ENCODE assay signal across 20 cellular contexts in genomic region chr10:62155054-62155453, GRCh38.
A peak's percentile ranks its signal among the peaks of the same experiment; 100 is the strongest.
DNase-seq lines count a peak whose midpoint lies in the region; ATAC-seq and TF ChIP-seq lines count a peak whose summit lies in the region.
"Had no signal": no experiment of that assay in that cellular context is flagged by ENCODE, and none has a peak within 500 bp of the region (broad histone marks: within the 10 kb centered on the region; RNA-seq: fewer than 3 reads in every experiment).

No MANE protein-coding gene starts in this region.

- no CpG with 5 or more reads among the region's 1 CpG for WGBS in IMR-90 (ENCODE audit: extremely low coverage in 2 of 2, insufficient read length in 1 of 2), 2 experiments

- no peaks in the 10 kb centered on the region for H3K79me1 ChIP-seq in IMR-90 (ENCODE audit: low read depth in 1 of 2, low read length in 2 of 2)

- no peak for TF ChIP-seq CTCF in IMR-90 (conservative IDR thresholded peaks at IDR 0.05; ENCODE audit: low read depth, low read length)
- no peak for TF ChIP-seq CTCF in left lung (IDR thresholded peaks at IDR 0.05)
- no peak for TF ChIP-seq CTCF in upper lobe of right lung (IDR thresholded peaks at IDR 0.05)

- H3K27me3 ChIP-seq in IMR-90 (ENCODE audit: control insufficient read depth, insufficient read depth, low read length): no peaks in the 10 kb centered on the region
- H3K27me3 ChIP-seq in left lung: no peaks in the 10 kb centered on the region
- H3K27me3 ChIP-seq in upper lobe of right lung: no peaks in the 10 kb centered on the region
- H3K27me3 ChIP-seq: BLaER1 had no signal

- H3K27ac ChIP-seq in IMR-90 (ENCODE audit: insufficient read depth, low read length) (no peak overlapping the region), left lung (no peak overlapping the region), upper lobe of right lung (no peak overlapping the region)
- H3K27ac ChIP-seq: 22Rv1, BLaER1, C4-2B had no signal

- H3K4me1 ChIP-seq in IMR-90 (ENCODE audit: control insufficient read depth, insufficient read depth, low read length): peaks cover 5% of the 10 kb centered on the region
- peaks cover 4 to 13% of the 10 kb centered on the region in 2 donors for H3K4me1 ChIP-seq in left lung
- H3K4me1 ChIP-seq in upper lobe of right lung: no peaks in the 10 kb centered on the region
- H3K4me1 ChIP-seq: BLaER1, Caco-2 had no signal

- peaks cover 13% of the 10 kb centered on the region for H3K9me3 Mint-ChIP-seq in activated CD4-positive, alpha-beta T cell treated with anti-CD3 and anti-CD28 coated beads for 36 hours (ENCODE audit: low read depth)
- H3K9me3 Mint-ChIP-seq: CD8-positive, alpha-beta T cell; GM23338; H9 had no signal

- no TSS peak for BruUV-seq in IMR-90 (replicated peaks; lab: Mats Ljungman, UMichigan)

- no peak overlapping the region for H4K91ac ChIP-seq in IMR-90 (ENCODE audit: insufficient read depth, low read depth, low read length)

- no peak overlapping the region for H3K18ac ChIP-seq in IMR-90 (ENCODE audit: low read depth, low read length)

- H2BK15ac ChIP-seq in IMR-90 (ENCODE audit: low read depth, low read length): peak overlapping the region; percentile 15; the same call in 1 of the 3 replicates

- H3K36me3 Mint-ChIP-seq in activated CD4-positive, alpha-beta T cell treated with anti-CD3 and anti-CD28 coated beads for 36 hours (ENCODE audit: low read depth): peaks cover 3% of the 10 kb centered on the region
- H3K36me3 Mint-ChIP-seq: CD8-positive, alpha-beta T cell had no signal

- no peak overlapping the region for H3K4me3 Mint-ChIP-seq in activated CD4-positive, alpha-beta T cell treated with anti-CD3 and anti-CD28 coated beads for 36 hours
- H3K4me3 Mint-ChIP-seq: B cell; CD4-positive, CD25-positive, alpha-beta regulatory T cell; CD8-positive, alpha-beta T cell; GM23338; H9 had no signal

- no peak overlapping the region for H2BK5ac ChIP-seq in IMR-90 (ENCODE audit: low read depth, low read length, poor library complexity, severe bottlenecking)

- H2AFZ ChIP-seq in IMR-90 (replicated peaks; ENCODE audit: low read length, poor library complexity): peak overlapping the region; percentile 38
- H2AFZ ChIP-seq: GM23338 had no signal

- TF ChIP-seq POLR2A in IMR-90 (IDR thresholded peaks at IDR 0.05; ENCODE audit: low read depth, low read length): no peak

- DNase-seq in DMS53 (lab: John Stamatoyannopoulos, UW): peak; percentile 14
- DNase-seq in DMS53 treated with DMSO at 0.1 percent for 48 hours (lab: John Stamatoyannopoulos, UW; ENCODE audit: unreplicated experiment): no peak
- DNase-seq in IMR-90: no peak
- no peak for DNase-seq in left lung
- DNase-seq in upper lobe of right lung: no peak
- no peak for DNase-seq in activated CD4-positive, alpha-beta T cell treated with anti-CD3 and anti-CD28 coated beads for 36 hours
- no peak for DNase-seq in activated CD4-positive, CD25-positive, alpha-beta regulatory T cell treated with anti-CD3 and anti-CD28 coated beads, Interleukin-2, amount 50 U/mL, for 72 hours
- DNase-seq: Caco-2; CD4-positive, CD25-positive, alpha-beta regulatory T cell; CD8-positive, alpha-beta T cell; DMS153; DMS79 treated with DMSO at 0.1 percent for 48 hours; GF-D8; H9 had no signal

- H3K4me1 Mint-ChIP-seq in activated CD4-positive, alpha-beta T cell treated with anti-CD3 and anti-CD28 coated beads for 36 hours: peaks cover 2% of the 10 kb centered on the region
- H3K4me1 Mint-ChIP-seq: GM23338, H9 had no signal

- H3K23ac ChIP-seq in IMR-90 (ENCODE audit: low read depth, low read length): no peak overlapping the region

- no peak overlapping the region for H2BK20ac ChIP-seq in IMR-90 (ENCODE audit: low read depth, low read length)

- no peak overlapping the region for H3K27ac Mint-ChIP-seq in activated CD4-positive, alpha-beta T cell treated with anti-CD3 and anti-CD28 coated beads for 36 hours
- H3K27ac Mint-ChIP-seq: B cell; CD8-positive, alpha-beta T cell; GM23338; H9 had no signal

- in situ Hi-C loops in IMR-90 (cut with MboI; ENCODE audit: low sequenced_read_pairs): no loop called here

- no peak overlapping the region for H3K4ac ChIP-seq in IMR-90 (ENCODE audit: low read depth, low read length)

- intact Hi-C loops in IMR-90 (cut with micrococcal nuclease): no loop called here
- intact Hi-C loops in left lung (cut with DNase I): no loop called here
- intact Hi-C loops in upper lobe of right lung (cut with DNase I): no loop called here
- intact Hi-C loops in activated CD4-positive, alpha-beta T cell treated with anti-CD3 and anti-CD28 coated beads for 36 hours (cut with DNase I, micrococcal nuclease): no loop called here

- peak overlapping the region; percentile 49 for H2AK5ac ChIP-seq in IMR-90 (ENCODE audit: low read depth, low read length)

- H3K4me3 ChIP-seq in IMR-90 (ENCODE audit: insufficient read depth, low read depth, low read length) (no peak overlapping the region), left lung (no peak overlapping the region), upper lobe of right lung (no peak overlapping the region)
- H3K4me3 ChIP-seq: BLaER1, GM23338 had no signal

- no peak overlapping the region for H3K56ac ChIP-seq in IMR-90 (ENCODE audit: extremely low read depth, insufficient read depth, low read length)

- no peak overlapping the region for H4K8ac ChIP-seq in IMR-90 (ENCODE audit: low read depth in 2 of 2, low read length in 2 of 2)

- H2AK9ac ChIP-seq in IMR-90 (replicated peaks; ENCODE audit: low read depth, low read length, poor library complexity): no peak overlapping the region

- no peaks in the 10 kb centered on the region for H3K27me3 Mint-ChIP-seq in activated CD4-positive, alpha-beta T cell treated with anti-CD3 and anti-CD28 coated beads for 36 hours
- H3K27me3 Mint-ChIP-seq: B cell; CD4-positive, CD25-positive, alpha-beta regulatory T cell had no signal

- no peak overlapping the region for H4K5ac ChIP-seq in IMR-90 (ENCODE audit: low read depth, low read length)

- H3K9ac ChIP-seq in IMR-90 (ENCODE audit: low read depth, low read length): no peak overlapping the region
- H3K9ac ChIP-seq: BLaER1 had no signal

- H3K9me1 ChIP-seq in IMR-90 (ENCODE audit: insufficient read depth, low read length): no peaks in the 10 kb centered on the region

- H2BK120ac ChIP-seq in IMR-90 (ENCODE audit: low read depth, low read length): no peak overlapping the region

- H3K14ac ChIP-seq in IMR-90 (replicated peaks; ENCODE audit: low read depth, low read length): no peak overlapping the region; the same call in 1 of the 2 replicates

- H4K20me1 ChIP-seq in IMR-90 (ENCODE audit: insufficient read depth, low read length): no peaks in the 10 kb centered on the region
- H4K20me1 ChIP-seq: BLaER1 had no signal

- ATAC-seq in IMR-90 (ENCODE audit: low read depth) (no peak), left lung (peak; percentile 63), upper lobe of right lung (peak; percentile 45)
- ATAC-seq in activated CD4-positive, alpha-beta T cell treated with anti-CD3 and anti-CD28 coated beads for 36 hours: no peak
- ATAC-seq: CD8-positive, alpha-beta T cell; GM23338; HCT116 had no signal

- H3K9me3 ChIP-seq in IMR-90 (ENCODE audit: control insufficient read depth, insufficient read depth, low read length): peaks cover 2% of the 10 kb centered on the region; the same call in 1 of the 2 replicates
- peaks cover 0 to 2% of the 10 kb centered on the region in 2 donors for H3K9me3 ChIP-seq in left lung
- no peaks in the 10 kb centered on the region for H3K9me3 ChIP-seq in upper lobe of right lung
- H3K9me3 ChIP-seq: Caco-2 had no signal

- H3K36me3 ChIP-seq in IMR-90 (ENCODE audit: control insufficient read depth, insufficient read depth, low read length): no peaks in the 10 kb centered on the region
- no peaks in the 10 kb centered on the region for H3K36me3 ChIP-seq in left lung
- H3K36me3 ChIP-seq in upper lobe of right lung: no peaks in the 10 kb centered on the region
- H3K36me3 ChIP-seq: BLaER1 had no signal

- TF ChIP-seq RAD21 in IMR-90 (IDR thresholded peaks at IDR 0.05; ENCODE audit: low read length): no peak

- CTCF ChIA-PET in IMR-90 (lab: Yijun Ruan, JAX): no interaction called here
- CTCF ChIA-PET in activated CD4-positive, alpha-beta T cell treated with anti-CD3 and anti-CD28 coated beads for 36 hours (lab: Charles Lee): interaction anchor here (1.4 kb wide), 1 partner anchor 14 kb away, joined by 3 read pairs; no protein-coding TSS in a partner anchor

- dilution Hi-C loops in IMR-90 (cut with HindIII; ENCODE audit: low sequenced_read_pairs, unreplicated experiment): no loop called here

- H3K4me2 ChIP-seq in IMR-90 (ENCODE audit: low read depth, low read length): no peak overlapping the region
- H3K4me2 ChIP-seq: BLaER1, GM23338 had no signal

- POLR2A ChIA-PET in IMR-90 (lab: Charles Lee; ENCODE audit: unreplicated experiment): no interaction called here
- POLR2A ChIA-PET in activated CD4-positive, alpha-beta T cell treated with anti-CD3 and anti-CD28 coated beads for 36 hours (lab: Charles Lee): no interaction called here

TF ChIP-seq in IMR-90, 13 proteins besides CTCF, POLR2A, EP300 and RAD21 (continues in another document):
- TF ChIP-seq USF2 (IDR thresholded peaks at IDR 0.05; ENCODE audit: low read depth, low read length) (no peak), CHD1 (IDR thresholded peaks at IDR 0.05; ENCODE audit: low read depth, low read length) (no peak), NFE2L2 (IDR thresholded peaks at IDR 0.05; ENCODE audit: low read depth, low read length) (no peak), MAFK (IDR thresholded peaks at IDR 0.05; ENCODE audit: low read depth, low read length) (no peak), SMC3 (IDR thresholded peaks at IDR 0.05; ENCODE audit: low read depth, low read length) (no peak), ELK1 (IDR thresholded peaks at IDR 0.05; ENCODE audit: borderline replicate concordance, low read depth, low read length) (no peak), FOS (IDR thresholded peaks at IDR 0.05; ENCODE audit: low read depth, low read length) (no peak), BHLHE40 (IDR thresholded peaks at IDR 0.05; ENCODE audit: low read depth, low read length) (no peak), RFX5 (IDR thresholded peaks at IDR 0.05; ENCODE audit: low read depth, low read length) (no peak)

Comparison
In these comparisons a context has a peak if more than half of its experiments do, and no peak if none do; other contexts are left out.
1. ATAC-seq: peak in left lung (single experiment) and upper lobe of right lung (single experiment); none in IMR-90 (single experiment) and activated CD4-positive, alpha-beta T cell treated with anti-CD3 and anti-CD28 coated beads for 36 hours (single experiment).